In genomic region chr13:114065926-114066774, GRCh38 we compare ENCODE assay signal across 8 cellular contexts.
DNase-seq lines count a peak whose midpoint lies in the region; ATAC-seq and TF ChIP-seq lines count a peak whose summit lies in the region.

No MANE protein-coding gene starts in this region.

- no peak for TF ChIP-seq CTCF in vagina (IDR thresholded peaks at IDR 0.05)

- H2AK5ac ChIP-seq in mesendoderm (ENCODE audit: low read length) = no peak overlapping the region

- peak overlapping the region; percentile 94 for H3K27ac ChIP-seq in mesendoderm (ENCODE audit: low read depth, low read length)
- peak overlapping the region; percentile 97 for H3K27ac ChIP-seq in vagina

- no CpG with 5 or more reads among the region's 35 CpGs for WGBS in mesendoderm (ENCODE audit: extremely low coverage, insufficient coverage, low lambda C conversion rate)

- intact Hi-C loops in Right ventricle myocardium inferior (cut with DNase I) = loop anchor here (2.0 kb wide), 1 partner anchor 65 kb away; no protein-coding TSS in a partner anchor
- intact Hi-C loops in cardiac septum (cut with DNase I) = loop anchor here (2.0 kb wide), 1 partner anchor 65 kb away; no protein-coding TSS in a partner anchor
- intact Hi-C loops in vagina (cut with DNase I) = loop anchor here (10.0 kb wide), 1 partner anchor 69 kb away; the partner anchor contains the start of gene RASA3

- H2BK5ac ChIP-seq in mesendoderm (ENCODE audit: low read length) = no peak overlapping the region

- H3K9me3 ChIP-seq in vagina = no peaks in the 10 kb centered on the region

- no peak for TF ChIP-seq POLR2A in vagina (IDR thresholded peaks at IDR 0.05)

- H3K4me3 ChIP-seq in mesendoderm (ENCODE audit: low read length) (no peak overlapping the region), vagina (peak overlapping the region; percentile 36 to 42)

- H3K79me1 ChIP-seq in mesendoderm (ENCODE audit: low read length) = peaks cover 12% of the 10 kb centered on the region

- peaks cover 1% of the 10 kb centered on the region for H3K79me2 ChIP-seq in mesendoderm (ENCODE audit: control insufficient read depth, insufficient read depth, low read length)

- H3K27me3 ChIP-seq in mesendoderm (ENCODE audit: insufficient read depth, low read length, poor library complexity) = no peaks in the 10 kb centered on the region
- H3K27me3 ChIP-seq in vagina = no peaks in the 10 kb centered on the region

- no peak overlapping the region for H3K18ac ChIP-seq in mesendoderm (ENCODE audit: low read length)

- no peak overlapping the region for H3K23ac ChIP-seq in mesendoderm (ENCODE audit: low read length)

- H3K4me2 ChIP-seq in mesendoderm (ENCODE audit: low read length) = no peak overlapping the region

- no peak for ATAC-seq in Right ventricle myocardium inferior
- no peak for ATAC-seq in HG02763 (IDR thresholded peaks at IDR 0.05; ENCODE audit: unreplicated experiment)
- ATAC-seq in GM21423 (IDR thresholded peaks at IDR 0.05; ENCODE audit: unreplicated experiment) = no peak

- H3K9ac ChIP-seq in mesendoderm (ENCODE audit: low read length) = no peak overlapping the region

- no peaks in the 10 kb centered on the region for H3K36me3 ChIP-seq in mesendoderm (ENCODE audit: control insufficient read depth, insufficient read depth, low read length)
- no peaks in the 10 kb centered on the region for H3K36me3 ChIP-seq in vagina

- H3K4ac ChIP-seq in mesendoderm (ENCODE audit: low read depth, low read length) = no peak overlapping the region

- no peak overlapping the region for H3K56ac ChIP-seq in mesendoderm (ENCODE audit: low read length)

- no peak overlapping the region for H4K8ac ChIP-seq in mesendoderm (ENCODE audit: low read depth, low read length)

- no peak overlapping the region for H2BK120ac ChIP-seq in mesendoderm (ENCODE audit: low read depth, low read length)

- H3K4me1 ChIP-seq in mesendoderm (ENCODE audit: control insufficient read depth, low read depth, low read length) = peaks cover 9% of the 10 kb centered on the region
- H3K4me1 ChIP-seq in vagina = peaks cover 78% of the 10 kb centered on the region

- no peak overlapping the region for H4K5ac ChIP-seq in mesendoderm (ENCODE audit: low read length)

- no peak overlapping the region for H2BK15ac ChIP-seq in mesendoderm (replicated peaks; ENCODE audit: low read depth)

- DNase-seq in Right ventricle myocardium inferior (ENCODE audit: missing footprints) (peak; percentile 70), cardiac septum (ENCODE audit: low spot score) (no peak), mesendoderm (no peak), vagina (ENCODE audit: extremely low spot score in 2 of 2) (no peak), hypothalamus (lab: John Stamatoyannopoulos, UW) (no peak)
- DNase-seq in activated naive CD4-positive, alpha-beta T cell treated with anti-CD3 and anti-CD28 coated beads, Interleukin-2, amount 50 U/mL, for 16 hours = peak; percentile 49

Comparison
In these comparisons a context has a peak if more than half of its experiments do, and no peak if none do; other contexts are left out.
1. DNase-seq: peak in Right ventricle myocardium inferior (single experiment) and activated naive CD4-positive, alpha-beta T cell treated with anti-CD3 and anti-CD28 coated beads, Interleukin-2, amount 50 U/mL, for 16 hours (single experiment); none in cardiac septum (single experiment), mesendoderm (single experiment), vagina (0 of 2) and hypothalamus (0 of 51).